Comparison of ENCODE assay signal across 15 cellular contexts in genomic region chr6:53672232-53672631, GRCh38.
"Had no signal": no experiment of that assay in that cellular context is flagged by ENCODE, and none has a peak within 500 bp of the region (broad histone marks: within the 10 kb centered on the region; RNA-seq: fewer than 3 reads in every experiment).

No MANE protein-coding gene starts in this region.

- H3K4me3 Mint-ChIP-seq: T-helper 2 cell treated with Interferon-gamma antibody and Interleukin-4, amounts not matched to agents 5 μg/mL and 100 μg/mL, for 36 hours had no signal

- H3K9me3 Mint-ChIP-seq: activated naive CD4-positive, alpha-beta T cell treated with anti-CD3 and anti-CD28 coated beads, Interleukin-2, amount 50 U/mL, for 72 hours; T-helper 2 cell treated with Interferon-gamma antibody and Interleukin-4, amounts not matched to agents 5 μg/mL and 100 μg/mL, for 36 hours had no signal

- ATAC-seq: activated naive CD4-positive, alpha-beta T cell treated with anti-CD3 and anti-CD28 coated beads, Interleukin-2, amount 50 U/mL, for 72 hours; gastroesophageal sphincter had no signal

- H3K36me3 ChIP-seq: adrenal gland, breast epithelium, gastroesophageal sphincter, tibial artery, uterus had no signal

- H3K4me1 ChIP-seq: breast epithelium, uterus had no signal

- H3K4me3 ChIP-seq: adrenal gland, breast epithelium, gastroesophageal sphincter, tibial artery, uterus had no signal

- DNase-seq: activated CD4-positive, alpha-beta T cell treated with anti-CD3 and anti-CD28 coated beads, Interleukin-2, amount 50 U/mL, for 48 hours; activated gamma-delta T cell treated with Interleukin-2 at 50 U/mL for 16 hours; adrenal gland; effector CD4-positive, alpha-beta T cell; mammary epithelial cell; midbrain; retina; stimulated activated CD4-positive, alpha-beta T cell treated with anti-CD3 and anti-CD28 coated beads, Interleukin-2, amount 100 ng/mL, for 24 hours; stimulated activated naive CD4-positive, alpha-beta T cell treated with Interleukin-2 at 50 U/mL for 16 hours; tibial artery; uterus had no signal

- H3K27ac Mint-ChIP-seq: activated naive CD4-positive, alpha-beta T cell treated with anti-CD3 and anti-CD28 coated beads, Interleukin-2, amount 50 U/mL, for 72 hours; T-helper 2 cell treated with Interferon-gamma antibody and Interleukin-4, amounts not matched to agents 5 μg/mL and 100 μg/mL, for 36 hours had no signal

- H3K27ac ChIP-seq: adrenal gland, breast epithelium, gastroesophageal sphincter, tibial artery, uterus had no signal

- H3K36me3 Mint-ChIP-seq: activated naive CD4-positive, alpha-beta T cell treated with anti-CD3 and anti-CD28 coated beads, Interleukin-2, amount 50 U/mL, for 72 hours had no signal

- H3K27me3 ChIP-seq: adrenal gland, breast epithelium, gastroesophageal sphincter, tibial artery, uterus had no signal

- H3K9me3 ChIP-seq: adrenal gland, breast epithelium, gastroesophageal sphincter, tibial artery, uterus had no signal
